In genomic region chr1:30160999-30161689, GRCh38 we compare ENCODE assay signal across 1 cellular context.
TF ChIP-seq lines count a peak whose summit lies in the region.

No MANE protein-coding gene starts in this region.

TF ChIP-seq in H1, 55 proteins besides CTCF, POLR2A, EP300 and RAD21:
- TF ChIP-seq CHD2 (IDR thresholded peaks at IDR 0.05; ENCODE audit: low read length) (no peak), JUN (IDR thresholded peaks at IDR 0.05; ENCODE audit: low read depth, low read length) (no peak), SP1 (IDR thresholded peaks at IDR 0.05; ENCODE audit: low read depth, low read length) (no peak), ATF3 (IDR thresholded peaks at IDR 0.05; ENCODE audit: insufficient read depth, low read depth, low read length) (no peak), TCF12 (IDR thresholded peaks at IDR 0.05; ENCODE audit: low read depth, low read length) (no peak), PHF8 (conservative IDR thresholded peaks at IDR 0.05; ENCODE audit: low read depth, low read length) (no peak), CHD7 (IDR thresholded peaks at IDR 0.05; ENCODE audit: insufficient replicate concordance, low read length) (no peak)
